8 cellular contexts compared by ENCODE assay signal in the genomic region with DNA sequence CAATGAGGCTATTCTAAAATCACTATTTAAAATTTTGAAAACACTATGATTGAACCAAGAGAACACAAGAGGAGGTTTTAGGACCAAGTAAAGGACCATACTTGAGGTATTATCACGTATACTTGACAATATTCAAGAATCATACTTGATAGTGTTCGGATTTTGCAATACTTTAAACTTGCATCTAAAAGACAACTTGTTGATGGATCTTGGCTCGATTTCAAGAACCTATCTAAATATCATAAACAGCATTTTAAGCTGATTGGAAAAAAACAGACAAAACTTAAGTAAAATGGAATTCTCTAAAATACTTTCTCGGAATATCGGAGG. TPM values are rescaled to one million over a fixed set of nuclear protein-coding genes. Genes with fewer than 3 reads are reported as not detected.
DNase-seq lines count a peak whose midpoint lies in the region; ATAC-seq and TF ChIP-seq lines count a peak whose summit lies in the region.

No MANE protein-coding gene starts in this region.

- H3K27ac ChIP-seq in skin epidermis = peak overlapping the region in 18 of 21 experiments; percentile 84 to 100 (median 95)

- CTCF ChIA-PET in activated B cell treated with CpG ODN at 0.5 μM for 24 hours (lab: Charles Lee) = no interaction called here

- POLR2A ChIA-PET in activated B cell treated with CpG ODN at 0.5 μM for 24 hours (lab: Charles Lee) = interaction anchor here (0.8 to 3.6 kb wide), 2 partner anchors 142 to 1270 kb away, joined by 4 to 74 read pairs; no protein-coding TSS in a partner anchor

- H3K27me3 Mint-ChIP-seq in activated B cell treated with CpG ODN at 0.5 μM for 24 hours = no peaks in the 10 kb centered on the region
- peaks cover 11% of the 10 kb centered on the region for H3K27me3 Mint-ChIP-seq in glutamatergic neuron (ENCODE audit: unreplicated experiment)

- TF ChIP-seq CTCF in HFF-Myc (IDR thresholded peaks at IDR 0.05; ENCODE audit: low read depth, low read length, missing control alignments) = no peak
- no peak for TF ChIP-seq CTCF in activated B cell treated with CpG ODN at 0.5 μM for 24 hours (IDR thresholded peaks at IDR 0.05)
- TF ChIP-seq CTCF in glutamatergic neuron (IDR thresholded peaks at IDR 0.05; ENCODE audit: partially characterized antibody, unreplicated experiment) = no peak

- H3K27ac Mint-ChIP-seq in activated B cell treated with CpG ODN at 0.5 μM for 24 hours = peak overlapping the region; percentile 82
- peak overlapping the region; percentile 83 for H3K27ac Mint-ChIP-seq in glutamatergic neuron (ENCODE audit: unreplicated experiment)

- H3K4me3 ChIP-seq in HFF-Myc (replicated peaks; ENCODE audit: low read depth, low read length) (peak overlapping the region; percentile 87), skin epidermis (peak overlapping the region; percentile 63 to 84 (median 72))

- intact Hi-C loops in activated B cell treated with CpG ODN at 0.5 μM for 24 hours (cut with micrococcal nuclease) = loop anchor here (10.0 kb wide), 4 partner anchors 581 to 1339 kb away; a partner anchor contains a TSS

- DNase-seq in HFF-Myc (ENCODE audit: extremely low read depth, low read depth) = no peak
- no peak for DNase-seq in activated B cell treated with CpG ODN at 0.5 μM for 24 hours
- no peak for DNase-seq in glutamatergic neuron
- DNase-seq in NOMO-1 treated with DMSO at 0.1 percent for 48 hours (lab: John Stamatoyannopoulos, UW; ENCODE audit: unreplicated experiment) = no peak
- no peak for DNase-seq in KG1 (lab: John Stamatoyannopoulos, UW)

- peaks cover 44% of the 10 kb centered on the region for H3K4me1 Mint-ChIP-seq in activated B cell treated with CpG ODN at 0.5 μM for 24 hours
- H3K4me1 Mint-ChIP-seq in glutamatergic neuron (ENCODE audit: low read depth, unreplicated experiment) = peaks cover 28% of the 10 kb centered on the region

- H3K36me3 Mint-ChIP-seq in activated B cell treated with CpG ODN at 0.5 μM for 24 hours (ENCODE audit: low read depth) (peaks cover 14% of the 10 kb centered on the region), glutamatergic neuron (ENCODE audit: unreplicated experiment) (no peaks in the 10 kb centered on the region)

- no peak for ATAC-seq in activated B cell treated with CpG ODN at 0.5 μM for 24 hours (ENCODE audit: low read depth)
- no peak for ATAC-seq in GM21381 (IDR thresholded peaks at IDR 0.05; ENCODE audit: unreplicated experiment)
- ATAC-seq in HG02852 (IDR thresholded peaks at IDR 0.05; ENCODE audit: unreplicated experiment) = no peak

- H3K4me3 Mint-ChIP-seq in activated B cell treated with CpG ODN at 0.5 μM for 24 hours = peak overlapping the region; percentile 89
- H3K4me3 Mint-ChIP-seq in glutamatergic neuron (ENCODE audit: unreplicated experiment) = peak overlapping the region; percentile 96

- no peaks in the 10 kb centered on the region for H3K9me3 Mint-ChIP-seq in activated B cell treated with CpG ODN at 0.5 μM for 24 hours
- peaks cover 6% of the 10 kb centered on the region for H3K9me3 Mint-ChIP-seq in glutamatergic neuron (ENCODE audit: unreplicated experiment)

RNA-seq across cellular contexts. Expression of a gene that starts 1.3 kb away (rescaled TPM):
- 84.3 and 90.2 TPM in 2 replicates for total RNA-seq in activated B cell treated with CpG ODN at 0.5 μM for 24 hours
- total RNA-seq in glutamatergic neuron (ENCODE audit: unreplicated experiment) = 48.4 TPM
